9 cellular contexts compared by ENCODE assay signal in the genomic region with DNA sequence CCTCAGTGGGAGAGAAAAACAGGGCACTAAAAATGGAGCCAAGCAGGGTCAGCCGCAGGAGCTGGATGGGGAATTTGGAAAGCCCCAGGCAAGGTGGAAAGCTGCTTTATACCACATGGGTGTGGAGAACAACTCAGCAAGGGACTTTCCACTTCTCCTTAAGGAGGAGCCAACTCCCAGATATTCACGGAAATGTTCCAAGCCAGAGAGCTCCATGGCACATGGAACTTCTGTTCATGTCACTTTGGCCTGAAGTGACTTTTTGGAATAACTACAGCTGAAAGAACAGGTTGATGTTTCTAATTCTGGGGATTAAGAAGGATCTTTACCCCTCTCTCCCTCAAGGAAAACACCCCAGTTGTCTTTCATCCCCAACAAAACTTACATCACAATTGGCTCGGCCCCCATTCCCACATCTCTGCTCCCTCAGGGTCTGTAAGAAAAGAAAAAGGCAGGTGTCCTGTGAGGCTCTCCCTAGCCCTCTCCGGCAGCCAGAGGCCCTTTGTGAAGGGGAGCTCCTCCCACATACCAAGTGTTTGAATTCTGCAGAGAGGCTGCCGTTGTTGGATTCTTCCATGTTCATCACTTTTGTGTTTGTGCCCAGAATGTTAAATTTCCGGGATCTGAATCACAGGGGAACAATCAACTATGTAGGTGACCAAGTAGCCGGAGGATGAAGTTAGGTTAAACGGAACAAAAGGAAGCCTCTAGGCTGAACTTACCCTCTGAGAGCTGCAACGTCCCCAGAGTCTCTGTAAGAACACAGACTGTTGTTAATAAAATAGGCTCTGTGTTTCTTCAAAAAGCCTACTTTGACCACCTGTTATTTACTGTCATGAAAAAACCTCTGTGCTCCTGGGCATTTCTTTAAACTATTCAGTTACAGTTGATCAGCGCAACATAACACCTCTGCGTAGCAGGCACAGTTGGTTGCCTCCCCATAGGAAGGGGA.
DNase-seq lines count a peak whose midpoint lies in the region; ATAC-seq lines count a peak whose summit lies in the region.
"Had no signal": no experiment of that assay in that cellular context is flagged by ENCODE, and none has a peak within 500 bp of the region (broad histone marks: within the 10 kb centered on the region; RNA-seq: fewer than 3 reads in every experiment).

No MANE protein-coding gene starts in this region.

- DNase-seq in T-helper 1 cell = no peak
- peak; percentile 93 for DNase-seq in astrocyte of the hippocampus (ENCODE audit: low read depth, low spot score)
- DNase-seq in iPS-NIHi7 (ENCODE audit: extremely low spot score) = peak; percentile 78
- peak in 1 of 49 donors; percentile 20 for DNase-seq in substantia nigra (lab: John Stamatoyannopoulos, UW)
- DNase-seq in NCI-H187 treated with DMSO at 0.1 percent for 48 hours (lab: John Stamatoyannopoulos, UW) = no peak
- DNase-seq in activated CD4-positive, alpha-beta T cell treated with anti-CD3 and anti-CD28 coated beads, Interleukin-2, amount 50 U/mL, for 48 hours = no peak
- DNase-seq: activated T-cell treated with anti-CD3 and anti-CD28 coated beads, Interleukin-2, amount 50 U/mL, for 4 hours had no signal

- no peaks in the 10 kb centered on the region for H3K27me3 Mint-ChIP-seq in T-helper 1 cell treated with Interleukin-12 subunit alpha and Interleukin-12 subunit beta and Interleukin-4 antibody, amounts not matched to agents 30 μg/mL and 1 μg/mL, for 36 hours (ENCODE audit: low read depth)

- H3K27ac ChIP-seq in substantia nigra (ENCODE audit: low read depth, low read length, poor library complexity, severe bottlenecking) = peak overlapping the region; percentile 12

- ATAC-seq in GM19463 (IDR thresholded peaks at IDR 0.05; ENCODE audit: unreplicated experiment) = no peak
- ATAC-seq: activated T-cell treated with anti-CD3 and anti-CD28 coated beads, Interleukin-2, amount 50 U/mL, for 4 hours had no signal

- peaks cover 49% of the 10 kb centered on the region for H3K36me3 Mint-ChIP-seq in T-helper 1 cell treated with Interleukin-12 subunit alpha and Interleukin-12 subunit beta and Interleukin-4 antibody, amounts not matched to agents 30 μg/mL and 1 μg/mL, for 36 hours (ENCODE audit: low read depth)

- H3K9me3 Mint-ChIP-seq in T-helper 1 cell treated with Interleukin-12 subunit alpha and Interleukin-12 subunit beta and Interleukin-4 antibody, amounts not matched to agents 30 μg/mL and 1 μg/mL, for 36 hours = no peaks in the 10 kb centered on the region
- H3K9me3 Mint-ChIP-seq: activated T-cell treated with anti-CD3 and anti-CD28 coated beads, Interleukin-2, amount 50 U/mL, for 4 hours had no signal

- peak overlapping the region; percentile 38 for H3K27ac Mint-ChIP-seq in T-helper 1 cell treated with Interleukin-12 subunit alpha and Interleukin-12 subunit beta and Interleukin-4 antibody, amounts not matched to agents 30 μg/mL and 1 μg/mL, for 36 hours

- H3K4me3 Mint-ChIP-seq in T-helper 1 cell treated with Interleukin-12 subunit alpha and Interleukin-12 subunit beta and Interleukin-4 antibody, amounts not matched to agents 30 μg/mL and 1 μg/mL, for 36 hours = no peak overlapping the region
- H3K4me3 Mint-ChIP-seq: activated T-cell treated with anti-CD3 and anti-CD28 coated beads, Interleukin-2, amount 50 U/mL, for 4 hours had no signal

- H3K4me1 Mint-ChIP-seq in T-helper 1 cell treated with Interleukin-12 subunit alpha and Interleukin-12 subunit beta and Interleukin-4 antibody, amounts not matched to agents 30 μg/mL and 1 μg/mL, for 36 hours (ENCODE audit: low read depth) = peaks cover 19% of the 10 kb centered on the region

Comparison
In these comparisons a context has a peak if more than half of its experiments do, and no peak if none do; other contexts are left out.
1. DNase-seq: peak in astrocyte of the hippocampus (single experiment) and iPS-NIHi7 (single experiment); none in T-helper 1 cell (0 of 5), NCI-H187 treated with DMSO at 0.1 percent for 48 hours (single experiment) and activated CD4-positive, alpha-beta T cell treated with anti-CD3 and anti-CD28 coated beads, Interleukin-2, amount 50 U/mL, for 48 hours (0 of 2).